Comparison of ENCODE assay signal across 23 cellular contexts in genomic region chr13:24133396-24133795, GRCh38. TPM values are rescaled to one million over a fixed set of nuclear protein-coding genes. Genes with fewer than 3 reads are reported as not detected.
DNase-seq lines count a peak whose midpoint lies in the region; ATAC-seq and TF ChIP-seq lines count a peak whose summit lies in the region.
"Had no signal": no experiment of that assay in that cellular context is flagged by ENCODE, and none has a peak within 500 bp of the region (broad histone marks: within the 10 kb centered on the region; RNA-seq: fewer than 3 reads in every experiment).

No MANE protein-coding gene starts in this region.

- POLR2A ChIA-PET in WTC11 (lab: Charles Lee) = no interaction called here

- H3K27ac Mint-ChIP-seq in WTC11 = no peak overlapping the region
- no peak overlapping the region for H3K27ac Mint-ChIP-seq in activated T-cell treated with anti-CD3 and anti-CD28 coated beads, Interleukin-2, amount 50 U/mL, for 72 hours

- TF ChIP-seq CTCF in WTC11 (IDR thresholded peaks at IDR 0.05) = no peak

- H3K4me1 Mint-ChIP-seq in WTC11 = peaks cover 19% of the 10 kb centered on the region
- peaks cover 7% of the 10 kb centered on the region for H3K4me1 Mint-ChIP-seq in activated T-cell treated with anti-CD3 and anti-CD28 coated beads, Interleukin-2, amount 50 U/mL, for 72 hours (ENCODE audit: low read depth)
- H3K4me1 Mint-ChIP-seq: CD4-positive, alpha-beta memory T cell had no signal

- peaks cover 15% of the 10 kb centered on the region for H3K9me3 Mint-ChIP-seq in WTC11
- peaks cover 5 to 6% of the 10 kb centered on the region in 2 donors for H3K9me3 Mint-ChIP-seq in activated T-cell treated with anti-CD3 and anti-CD28 coated beads, Interleukin-2, amount 50 U/mL, for 72 hours

- ATAC-seq in WTC11 = no peak; the same call in 1 of the 2 replicates
- no peak for ATAC-seq in activated T-cell treated with anti-CD3 and anti-CD28 coated beads, Interleukin-2, amount 50 U/mL, for 72 hours (replicated peaks in 1 of 2)
- ATAC-seq: Panc1 had no signal

- no peak overlapping the region for H3K4me3 Mint-ChIP-seq in WTC11
- no peak overlapping the region for H3K4me3 Mint-ChIP-seq in activated T-cell treated with anti-CD3 and anti-CD28 coated beads, Interleukin-2, amount 50 U/mL, for 72 hours
- H3K4me3 Mint-ChIP-seq: CD4-positive, alpha-beta memory T cell; T-helper 2 cell treated with Interferon-gamma antibody and Interleukin-4, amounts not matched to agents 5 μg/mL and 100 μg/mL, for 36 hours had no signal

- DNase-seq in COLO668 (lab: John Stamatoyannopoulos, UW; ENCODE audit: unreplicated experiment) = peak; percentile 64
- DNase-seq in DMS53 (lab: John Stamatoyannopoulos, UW) = peak; percentile 79
- DNase-seq in NCI-H146 treated with DMSO at 0.1 percent for 48 hours (lab: John Stamatoyannopoulos, UW; ENCODE audit: unreplicated experiment) = peak; percentile 73
- DNase-seq in WTC11 (ENCODE audit: low spot score) = no peak
- DNase-seq in posterior cingulate gyrus = no peak
- DNase-seq in activated T-cell treated with anti-CD3 and anti-CD28 coated beads, Interleukin-2, amount 50 U/mL, for 72 hours = no peak
- DNase-seq in stimulated activated CD4-positive, alpha-beta T cell treated with anti-CD3 and anti-CD28 coated beads, Interleukin-12 subunit alpha, Interleukin-12 subunit beta, amount 100 ng/mL, for 4 hours = no peak
- DNase-seq: C1 segment of cervical spinal cord; CD4-positive, alpha-beta memory T cell; DMS 273 treated with DMSO at 0.1 percent for 48 hours; DND-41; GOT3; HCEC 1CT; Karpas-422; NCI-H1092; NCI-H1436 treated with DMSO at 0.1 percent for 48 hours; NCI-H2029; NCI-H2227 treated with DMSO at 0.1 percent for 48 hours; NCI-H524 treated with DMSO at 0.1 percent for 48 hours; SHP77 treated with DMSO at 0.1 percent for 48 hours; T-helper 1 cell had no signal

- CTCF ChIA-PET in WTC11 (lab: Charles Lee) = no interaction called here

- H3K27me3 Mint-ChIP-seq in WTC11 (ENCODE audit: low read depth) = no peaks in the 10 kb centered on the region; the same call in 1 of the 2 replicates
- peaks cover 29% of the 10 kb centered on the region for H3K27me3 Mint-ChIP-seq in activated T-cell treated with anti-CD3 and anti-CD28 coated beads, Interleukin-2, amount 50 U/mL, for 72 hours (ENCODE audit: low read depth)

- peaks cover 13% of the 10 kb centered on the region for H3K36me3 Mint-ChIP-seq in WTC11
- H3K36me3 Mint-ChIP-seq in activated T-cell treated with anti-CD3 and anti-CD28 coated beads, Interleukin-2, amount 50 U/mL, for 72 hours (ENCODE audit: insufficient read depth in 2 of 2) = peaks cover 6 to 8% of the 10 kb centered on the region in 2 donors

- intact Hi-C loops in posterior cingulate gyrus (cut with DNase I) = no loop called here

TF ChIP-seq in WTC11, 78 proteins besides CTCF, POLR2A, EP300 and RAD21:
- TF ChIP-seq, protein P1, sequence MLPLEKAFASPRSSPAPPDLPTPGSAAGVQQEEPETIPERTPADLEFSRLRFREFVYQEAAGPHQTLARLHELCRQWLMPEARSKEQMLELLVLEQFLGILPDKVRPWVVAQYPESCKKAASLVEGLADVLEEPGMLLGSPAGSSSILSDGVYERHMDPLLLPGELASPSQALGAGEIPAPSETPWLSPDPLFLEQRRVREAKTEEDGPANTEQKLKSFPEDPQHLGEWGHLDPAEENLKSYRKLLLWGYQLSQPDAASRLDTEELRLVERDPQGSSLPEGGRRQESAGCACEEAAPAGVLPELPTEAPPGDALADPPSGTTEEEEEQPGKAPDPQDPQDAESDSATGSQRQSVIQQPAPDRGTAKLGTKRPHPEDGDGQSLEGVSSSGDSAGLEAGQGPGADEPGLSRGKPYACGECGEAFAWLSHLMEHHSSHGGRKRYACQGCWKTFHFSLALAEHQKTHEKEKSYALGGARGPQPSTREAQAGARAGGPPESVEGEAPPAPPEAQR (CRISPR knock-in tag; IDR thresholded peaks at IDR 0.05) = no peak
- TF ChIP-seq, protein P2, sequence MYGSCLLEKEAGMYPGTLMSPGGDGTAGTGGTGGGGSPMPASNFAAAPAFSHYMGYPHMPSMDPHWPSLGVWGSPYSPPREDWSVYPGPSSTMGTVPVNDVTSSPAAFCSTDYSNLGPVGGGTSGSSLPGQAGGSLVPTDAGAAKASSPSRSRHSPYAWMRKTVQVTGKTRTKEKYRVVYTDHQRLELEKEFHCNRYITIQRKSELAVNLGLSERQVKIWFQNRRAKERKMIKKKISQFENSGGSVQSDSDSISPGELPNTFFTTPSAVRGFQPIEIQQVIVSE (CRISPR knock-in tag; IDR thresholded peaks at IDR 0.05; ENCODE audit: borderline replicate concordance) = no peak
- no peak for TF ChIP-seq CREB1 (CRISPR knock-in tag; IDR thresholded peaks at IDR 0.05)
- TF ChIP-seq ZNF416 (CRISPR knock-in tag; IDR thresholded peaks at IDR 0.05) = no peak
- no peak for TF ChIP-seq IRF2 (CRISPR knock-in tag; IDR thresholded peaks at IDR 0.05; ENCODE audit: borderline replicate concordance, low read depth)
- 0 out of 2 replicates have a peak, but pooled peaks have one; percentile 23 for TF ChIP-seq NFE2L1 (CRISPR knock-in tag; IDR thresholded peaks at IDR 0.05)

RNA-seq across cellular contexts. Expression of gene SPATA13, which starts 27.1 kb away (rescaled TPM):
- total RNA-seq in WTC11 (2021) = 22.1 to 29.0 TPM (median 23.1 TPM) in 3 replicates
- 10 to 100 TPM; 60.8 to 68.6 TPM for total RNA-seq in activated T-cell treated with anti-CD3 and anti-CD28 coated beads, Interleukin-2, amount 50 U/mL, for 72 hours

Comparison
In these comparisons a context has a peak if more than half of its experiments do, and no peak if none do; other contexts are left out.
1. DNase-seq: peak in COLO668 (single experiment), DMS53 (single experiment) and NCI-H146 treated with DMSO at 0.1 percent for 48 hours (single experiment); none in WTC11 (single experiment), posterior cingulate gyrus (0 of 10), activated T-cell treated with anti-CD3 and anti-CD28 coated beads, Interleukin-2, amount 50 U/mL, for 72 hours (0 of 2) and stimulated activated CD4-positive, alpha-beta T cell treated with anti-CD3 and anti-CD28 coated beads, Interleukin-12 subunit alpha, Interleukin-12 subunit beta, amount 100 ng/mL, for 4 hours (single experiment).